8 cellular contexts compared by ENCODE assay signal in the genomic region with DNA sequence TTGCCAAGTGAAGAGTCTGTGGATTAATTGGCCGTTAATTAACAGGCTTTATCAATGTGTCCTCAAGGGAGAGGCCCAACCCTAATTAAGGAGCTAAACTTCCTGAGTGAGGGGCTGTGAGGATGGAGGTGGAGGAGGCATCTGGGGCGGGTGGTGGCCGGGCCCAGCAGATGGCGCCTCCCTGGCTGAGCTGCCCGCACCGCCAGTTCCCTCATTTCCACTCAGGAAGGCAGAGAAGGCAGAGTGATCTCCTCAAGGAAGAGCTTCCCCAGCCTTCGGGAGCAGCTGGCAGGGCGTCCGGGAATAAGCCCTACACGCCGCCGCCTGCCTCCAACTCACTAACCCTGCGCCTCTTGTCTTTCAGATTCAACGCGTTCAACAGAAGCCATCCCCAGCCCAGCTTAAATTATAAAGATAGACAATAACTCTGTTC. TPM values are rescaled to one million over a fixed set of nuclear protein-coding genes. Genes with fewer than 3 reads are reported as not detected.
DNase-seq lines count a peak whose midpoint lies in the region; ATAC-seq and TF ChIP-seq lines count a peak whose summit lies in the region.

No MANE protein-coding gene starts in this region.

- H3K9ac ChIP-seq in neural cell (ENCODE audit: low read length) = no peak overlapping the region

- peak; percentile 49 for TF ChIP-seq RAD21 in neural cell (conservative IDR thresholded peaks at IDR 0.05)

- H3K4me3 ChIP-seq in GM12875 (ENCODE audit: low read depth, low read length) = no peak overlapping the region
- no peak overlapping the region for H3K4me3 ChIP-seq in neural cell (ENCODE audit: low read length)

- no peaks in the 10 kb centered on the region for H3F3A ChIP-seq in neural cell (ENCODE audit: insufficient read depth, low read length, poor library complexity, severe bottlenecking)

- H3K4me2 ChIP-seq in neural cell (ENCODE audit: low read length) = no peak overlapping the region

- no peak for ATAC-seq in activated T-helper 17 cell treated with anti-CD3 and anti-CD28 coated beads, Interleukin-2, amount 50 U/mL, for 72 hours (replicated peaks)

- H3K9me2 ChIP-seq in neural cell (ENCODE audit: insufficient read depth, low read length) = no peaks in the 10 kb centered on the region

- no peaks in the 10 kb centered on the region for H3K27me3 ChIP-seq in neural cell (ENCODE audit: insufficient read depth, low read depth, low read length)

- no peaks in the 10 kb centered on the region for H3K4me1 Mint-ChIP-seq in activated T-helper 17 cell treated with anti-CD3 and anti-CD28 coated beads, Interleukin-2, amount 50 U/mL, for 72 hours

- no peak overlapping the region for H3K27ac Mint-ChIP-seq in activated T-helper 17 cell treated with anti-CD3 and anti-CD28 coated beads, Interleukin-2, amount 50 U/mL, for 72 hours

- H3K27ac ChIP-seq in neural cell (ENCODE audit: low read length) = no peak overlapping the region

- no peaks in the 10 kb centered on the region for H3K9me3 ChIP-seq in neural cell (ENCODE audit: low read length)

- no peaks in the 10 kb centered on the region for H3K9me3 Mint-ChIP-seq in activated T-helper 17 cell treated with anti-CD3 and anti-CD28 coated beads, Interleukin-2, amount 50 U/mL, for 72 hours

- H3K36me3 ChIP-seq in neural cell (ENCODE audit: insufficient read depth, low read length) = peaks cover 11% of the 10 kb centered on the region

- no peak overlapping the region for H2AFZ ChIP-seq in neural cell (ENCODE audit: low read depth, low read length)

- peaks cover 66% of the 10 kb centered on the region for H3K36me3 Mint-ChIP-seq in activated T-helper 17 cell treated with anti-CD3 and anti-CD28 coated beads, Interleukin-2, amount 50 U/mL, for 72 hours (ENCODE audit: low read depth)

- no peak overlapping the region for H3K4me3 Mint-ChIP-seq in activated T-helper 17 cell treated with anti-CD3 and anti-CD28 coated beads, Interleukin-2, amount 50 U/mL, for 72 hours

- DNase-seq in fibroblast of peridontal ligament (ENCODE audit: extremely low read depth) (peak; percentile 85), NCI-H1105 (lab: John Stamatoyannopoulos, UW) (no peak), NAMALWA (ENCODE audit: low spot score) (no peak)
- no peak for DNase-seq in activated T-cell treated with anti-CD3 and anti-CD28 coated beads, Interleukin-2, amount 50 U/mL, for 48 hours

- no peaks in the 10 kb centered on the region for H3K27me3 Mint-ChIP-seq in activated T-helper 17 cell treated with anti-CD3 and anti-CD28 coated beads, Interleukin-2, amount 50 U/mL, for 72 hours

- no peaks in the 10 kb centered on the region for H3K79me2 ChIP-seq in neural cell (replicated peaks; ENCODE audit: insufficient read depth, low read length)

- no peak for TF ChIP-seq EP300 in neural cell (conservative IDR thresholded peaks at IDR 0.05; ENCODE audit: poor library complexity, severe bottlenecking)

- TF ChIP-seq CTCF in GM12875 (IDR thresholded peaks at IDR 0.05; ENCODE audit: borderline replicate concordance, insufficient read depth, low read depth, low read length) (peak; percentile 23; the same call in 1 of the 2 replicates), neural cell (IDR thresholded peaks at IDR 0.05; ENCODE audit: poor library complexity, severe bottlenecking) (peak; percentile 58)

- no peaks in the 10 kb centered on the region for H4K20me1 ChIP-seq in neural cell (ENCODE audit: insufficient read depth)

TF ChIP-seq in PFSK-1, 5 proteins besides CTCF, POLR2A, EP300 and RAD21:
- TF ChIP-seq FOXP2 (optimal IDR thresholded peaks at IDR 0.05; ENCODE audit: borderline replicate concordance, extremely low read depth, extremely low read length, insufficient read depth) (peak; percentile 26), REST (IDR thresholded peaks at IDR 0.05; ENCODE audit: insufficient read depth in 1 of 2, low read depth in 2 of 2, low read length in 2 of 2) (no peak), POLR2AphosphoS5 (IDR thresholded peaks at IDR 0.05; ENCODE audit: low read depth, low read length) (0 out of 2 replicates have a peak, but pooled peaks have one; percentile 14)

TF ChIP-seq in neural cell, 6 proteins besides CTCF, POLR2A, EP300 and RAD21:
- no peak for TF ChIP-seq TAF1 (IDR thresholded peaks at IDR 0.05; ENCODE audit: low read depth)
- TF ChIP-seq REST (IDR thresholded peaks at IDR 0.05; ENCODE audit: borderline replicate concordance) = no peak
- TF ChIP-seq MXI1 (conservative IDR thresholded peaks at IDR 0.05; ENCODE audit: poor library complexity, severe bottlenecking) = no peak
- TF ChIP-seq SMC3 (conservative IDR thresholded peaks at IDR 0.05; ENCODE audit: poor library complexity) = peak; percentile 73
- no peak for TF ChIP-seq POLR2AphosphoS5 (IDR thresholded peaks at IDR 0.05)
- no peak for TF ChIP-seq EZH2 (IDR thresholded peaks at IDR 0.05; ENCODE audit: borderline replicate concordance, insufficient read depth, low read length, poor library complexity, severe bottlenecking)

RNA-seq across cellular contexts. Expression of gene USP42, which starts 55.5 kb away (rescaled TPM):
- polyA plus RNA-seq in PFSK-1 (2012; ENCODE audit: insufficient read length, low read depth) = 10.1 TPM
- polyA plus RNA-seq in neural cell = 8.1 and 8.8 TPM in 2 replicates
- polyA minus RNA-seq in neural cell = 21.2 and 23.6 TPM in 2 replicates
- 10 to 100 TPM in 1 of 2 donors, 1 to 10 TPM in 1; 9.9 to 10.5 TPM for total RNA-seq in activated T-helper 17 cell treated with anti-CD3 and anti-CD28 coated beads, Interleukin-2, amount 50 U/mL, for 72 hours
